28 cellular contexts compared by ENCODE assay signal in genomic region chr1:172176206-172176605, GRCh38.
"Had no signal": no experiment of that assay in that cellular context is flagged by ENCODE, and none has a peak within 500 bp of the region (broad histone marks: within the 10 kb centered on the region; RNA-seq: fewer than 3 reads in every experiment).

No MANE protein-coding gene starts in this region.

- ATAC-seq: activated naive CD8-positive, alpha-beta T cell treated with anti-CD3 and anti-CD28 coated beads, Interleukin-2, amount 50 U/mL, for 24 hours; activated T-cell treated with anti-CD3 and anti-CD28 coated beads, Interleukin-2, amount 50 U/mL, for 4 hours had no signal

- H3K4me2 ChIP-seq: SK-N-SH had no signal

- DNase-seq: activated CD4-positive, alpha-beta T cell treated with anti-CD3 and anti-CD28 coated beads, Interleukin-2, amount 10 ng/mL, durations not matched to agents 24 days and 14 days; activated CD4-positive, alpha-beta T cell treated with anti-CD3 and anti-CD28 coated beads, Interleukin-2, amount 50 U/mL, for 4 hours; activated CD8-positive, alpha-beta memory T cell treated with anti-CD3 and anti-CD28 coated beads, Interleukin-2, amount 50 U/mL, for 4 hours; activated naive CD4-positive, alpha-beta T cell treated with anti-CD3 and anti-CD28 coated beads, Interleukin-2, amount 10 ng/mL, durations not matched to agents 7 days and 5 days; activated naive CD8-positive, alpha-beta T cell treated with anti-CD3 and anti-CD28 coated beads, Interleukin-2, amount 50 U/mL, for 24 hours; activated T-cell treated with anti-CD3 and anti-CD28 coated beads for 4 hours; activated T-cell treated with anti-CD3 and anti-CD28 coated beads, Interleukin-2, amount 50 U/mL, for 4 hours; anterior cingulate cortex; brain microvascular endothelial cell; central memory CD4-positive, alpha-beta T cell; NCI-H1105; NCI-H1417 treated with DMSO at 0.1 percent for 48 hours; NCI-H187 treated with DMSO at 0.1 percent for 48 hours; NCI-H2081; NCI-H2171 treated with DMSO at 0.1 percent for 48 hours; NCI-H2227 treated with DMSO at 0.1 percent for 48 hours; NCI-H446 treated with DMSO at 0.1 percent for 48 hours; NCI-H524; NCI-H69; Peyer's patch; RPMI8226; SHP77 treated with DMSO at 0.1 percent for 48 hours; SK-N-SH had no signal

- H3K27me3 ChIP-seq: brain microvascular endothelial cell, Peyer's patch, SJSA1 had no signal

- H3K9me2 ChIP-seq: SK-N-SH had no signal

- H3K27ac Mint-ChIP-seq: activated CD4-positive, alpha-beta T cell treated with anti-CD3 and anti-CD28 coated beads, Interleukin-2, amount 10 ng/mL, durations not matched to agents 24 days and 14 days; activated naive CD4-positive, alpha-beta T cell treated with anti-CD3 and anti-CD28 coated beads, Interleukin-2, amount 10 ng/mL, durations not matched to agents 7 days and 5 days; activated naive CD8-positive, alpha-beta T cell; activated naive CD8-positive, alpha-beta T cell treated with anti-CD3 and anti-CD28 coated beads, Interleukin-2, amount 50 U/mL, for 24 hours; activated T-helper 1 cell treated with anti-CD3 and anti-CD28 coated beads, Interleukin-12 subunit alpha, Interleukin-12 subunit beta, Interleukin-2, Interleukin-4 antibody, amounts not matched to agents 30 ng/mL and 10 ng/mL and 1 ng/mL, durations not matched to agents 14 hours and 24 hours and 36 hours; T-helper 1 cell treated with Interleukin-12 subunit alpha and Interleukin-12 subunit beta and Interleukin-4 antibody, amounts not matched to agents 30 μg/mL and 1 μg/mL, for 36 hours; T-helper 2 cell treated with Interferon-gamma antibody and Interleukin-4, amounts not matched to agents 5 μg/mL and 100 μg/mL, for 36 hours had no signal

- H3K4me3 Mint-ChIP-seq: activated CD4-positive, alpha-beta T cell treated with anti-CD3 and anti-CD28 coated beads, Interleukin-2, amount 10 ng/mL, durations not matched to agents 24 days and 14 days; activated naive CD4-positive, alpha-beta T cell treated with anti-CD3 and anti-CD28 coated beads, Interleukin-2, amount 10 ng/mL, durations not matched to agents 7 days and 5 days; activated naive CD8-positive, alpha-beta T cell; activated naive CD8-positive, alpha-beta T cell treated with anti-CD3 and anti-CD28 coated beads, Interleukin-2, amount 50 U/mL, for 24 hours; activated T-cell treated with anti-CD3 and anti-CD28 coated beads, Interleukin-2, amount 50 U/mL, for 4 hours; activated T-helper 1 cell treated with anti-CD3 and anti-CD28 coated beads, Interleukin-12 subunit alpha, Interleukin-12 subunit beta, Interleukin-2, Interleukin-4 antibody, amounts not matched to agents 30 ng/mL and 10 ng/mL and 1 ng/mL, durations not matched to agents 14 hours and 24 hours and 36 hours; T-helper 1 cell treated with Interleukin-12 subunit alpha and Interleukin-12 subunit beta and Interleukin-4 antibody, amounts not matched to agents 30 μg/mL and 1 μg/mL, for 36 hours; T-helper 2 cell treated with Interferon-gamma antibody and Interleukin-4, amounts not matched to agents 5 μg/mL and 100 μg/mL, for 36 hours had no signal

- H3K27me3 Mint-ChIP-seq: activated CD4-positive, alpha-beta T cell treated with anti-CD3 and anti-CD28 coated beads, Interleukin-2, amount 10 ng/mL, durations not matched to agents 24 days and 14 days; activated naive CD4-positive, alpha-beta T cell treated with anti-CD3 and anti-CD28 coated beads, Interleukin-2, amount 10 ng/mL, durations not matched to agents 7 days and 5 days; activated naive CD8-positive, alpha-beta T cell had no signal

- H3K36me3 Mint-ChIP-seq: activated naive CD4-positive, alpha-beta T cell treated with anti-CD3 and anti-CD28 coated beads, Interleukin-2, amount 10 ng/mL, durations not matched to agents 7 days and 5 days had no signal

- H3K36me3 ChIP-seq: brain microvascular endothelial cell, Peyer's patch, SJSA1 had no signal

- H3K27ac ChIP-seq: brain microvascular endothelial cell, Peyer's patch, SJSA1 had no signal

- H3K9me3 Mint-ChIP-seq: activated naive CD4-positive, alpha-beta T cell treated with anti-CD3 and anti-CD28 coated beads, Interleukin-2, amount 10 ng/mL, durations not matched to agents 7 days and 5 days; activated naive CD8-positive, alpha-beta T cell treated with anti-CD3 and anti-CD28 coated beads, Interleukin-2, amount 50 U/mL, for 24 hours; activated T-cell treated with anti-CD3 and anti-CD28 coated beads, Interleukin-2, amount 50 U/mL, for 4 hours; activated T-helper 1 cell treated with anti-CD3 and anti-CD28 coated beads, Interleukin-12 subunit alpha, Interleukin-12 subunit beta, Interleukin-2, Interleukin-4 antibody, amounts not matched to agents 30 ng/mL and 10 ng/mL and 1 ng/mL, durations not matched to agents 14 hours and 24 hours and 36 hours; T-helper 2 cell treated with Interferon-gamma antibody and Interleukin-4, amounts not matched to agents 5 μg/mL and 100 μg/mL, for 36 hours had no signal

- H3K4me3 ChIP-seq: Peyer's patch, SJSA1 had no signal

- H3K9ac ChIP-seq: SK-N-SH had no signal

- H3K9me3 ChIP-seq: Peyer's patch, SJSA1, SK-N-SH had no signal
